10 cellular contexts compared by ENCODE assay signal in the genomic region with DNA sequence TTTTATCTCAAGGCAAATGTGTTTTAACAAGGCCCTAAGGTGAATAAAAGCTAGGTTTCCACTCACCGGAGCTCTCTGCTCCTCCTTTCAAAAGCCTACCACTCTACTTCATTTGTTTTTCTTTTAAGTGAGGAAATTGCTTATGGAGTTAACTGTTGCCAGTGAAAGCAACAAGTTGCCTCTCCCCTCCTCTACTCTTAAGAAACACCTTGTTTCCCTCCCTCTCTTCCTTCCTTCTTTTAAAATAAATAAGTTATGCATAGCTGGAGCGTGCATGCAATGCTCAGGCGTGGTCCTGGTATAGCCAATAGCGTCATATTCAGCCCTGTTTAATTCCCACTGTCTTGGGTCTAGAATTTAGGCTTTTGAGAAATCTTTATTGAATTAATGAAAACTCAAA.
DNase-seq lines count a peak whose midpoint lies in the region; ATAC-seq and TF ChIP-seq lines count a peak whose summit lies in the region.
"Had no signal": no experiment of that assay in that cellular context is flagged by ENCODE, and none has a peak within 500 bp of the region (broad histone marks: within the 10 kb centered on the region; RNA-seq: fewer than 3 reads in every experiment).

No MANE protein-coding gene starts in this region.

- peaks cover 0 to 3% (median 0%) of the 10 kb centered on the region in 9 donors for H3K9me3 Mint-ChIP-seq in naive thymus-derived CD8-positive, alpha-beta T cell
- no peaks in the 10 kb centered on the region for H3K9me3 Mint-ChIP-seq in Calu3 (ENCODE audit: low read depth, unreplicated experiment)

- no peak for TF ChIP-seq CTCF in dorsolateral prefrontal cortex (IDR thresholded peaks at IDR 0.05 in 54 of 56, conservative IDR thresholded peaks at IDR 0.05 in 2 of 56; ENCODE audit: low read depth in 1 of 56, partially characterized antibody in 56 of 56)
- TF ChIP-seq CTCF in Calu3 (IDR thresholded peaks at IDR 0.05; ENCODE audit: unreplicated experiment), result no peak

- H3K79me2 ChIP-seq in ACC112 (ENCODE audit: control insufficient read depth, insufficient read depth, low read length, unreplicated experiment), result no peaks in the 10 kb centered on the region

- peaks cover 23 to 50% (median 40%) of the 10 kb centered on the region in 5 donors for H3K27me3 Mint-ChIP-seq in naive thymus-derived CD8-positive, alpha-beta T cell
- peaks cover 77% of the 10 kb centered on the region for H3K27me3 Mint-ChIP-seq in Calu3 (ENCODE audit: unreplicated experiment)

- H2AFZ ChIP-seq in ACC112 (ENCODE audit: low read length, unreplicated experiment), result no peak overlapping the region

- BruUV-seq in Calu3 (replicated peaks; lab: Mats Ljungman, UMichigan), result no TSS peak

- H3K27ac Mint-ChIP-seq in naive thymus-derived CD8-positive, alpha-beta T cell, result no peak overlapping the region
- no peak overlapping the region for H3K27ac Mint-ChIP-seq in Calu3 (ENCODE audit: unreplicated experiment)
- H3K27ac Mint-ChIP-seq: CD8-positive, alpha-beta memory T cell had no signal

- H3K27ac ChIP-seq in ACC112 (ENCODE audit: low read depth, low read length) (no peak overlapping the region), dorsolateral prefrontal cortex (peak overlapping the region in 4 of 59 donors; percentile 31 to 91 (median 72))

- intact Hi-C loops in dorsolateral prefrontal cortex (cut with DNase I), result no loop called here
- intact Hi-C loops in Calu3 (cut with micrococcal nuclease; ENCODE audit: unreplicated experiment), result no loop called here

- peaks cover 3% of the 10 kb centered on the region for H3K4me1 ChIP-seq in ACC112 (ENCODE audit: control insufficient read depth, insufficient read depth, low read length, unreplicated experiment)

- H3K36me3 Mint-ChIP-seq in naive thymus-derived CD8-positive, alpha-beta T cell, result peaks cover 0 to 3% (median 0%) of the 10 kb centered on the region in 3 donors
- H3K36me3 Mint-ChIP-seq in Calu3 (ENCODE audit: insufficient read depth, unreplicated experiment), result peaks cover 13% of the 10 kb centered on the region

- H3K27me3 ChIP-seq in ACC112 (ENCODE audit: insufficient read depth, low read length) (peaks cover 26% of the 10 kb centered on the region), H7 (ENCODE audit: control insufficient read depth, insufficient read depth, low read length) (no peaks in the 10 kb centered on the region; the same call in none of the 2 replicates), dorsolateral prefrontal cortex (no peaks in the 10 kb centered on the region)

- no peak for ATAC-seq in naive thymus-derived CD8-positive, alpha-beta T cell
- ATAC-seq in HG03432 (IDR thresholded peaks at IDR 0.05; ENCODE audit: unreplicated experiment), result no peak

- DNase-seq in H7 (no peak), dorsolateral prefrontal cortex (no peak), NCI-H146 treated with DMSO at 0.1 percent for 48 hours (lab: John Stamatoyannopoulos, UW; ENCODE audit: unreplicated experiment) (no peak), DMS 273 (lab: John Stamatoyannopoulos, UW; ENCODE audit: unreplicated experiment) (no peak), Calu3 (no peak)
- no peak for DNase-seq in naive thymus-derived CD8-positive, alpha-beta T cell
- DNase-seq: CD8-positive, alpha-beta memory T cell; NCI-H1694 treated with DMSO at 0.1 percent for 48 hours had no signal

- H3K4me1 Mint-ChIP-seq in naive thymus-derived CD8-positive, alpha-beta T cell, result peaks cover 10 to 25% (median 17%) of the 10 kb centered on the region in 4 donors
- H3K4me1 Mint-ChIP-seq in Calu3 (ENCODE audit: low read depth, unreplicated experiment), result no peaks in the 10 kb centered on the region

- peak overlapping the region in 9 of 10 donors; percentile 80 to 95 (median 91) for H3K4me3 Mint-ChIP-seq in naive thymus-derived CD8-positive, alpha-beta T cell
- no peak overlapping the region for H3K4me3 Mint-ChIP-seq in Calu3 (ENCODE audit: low read depth, unreplicated experiment)

- peak overlapping the region; percentile 77 for H3K4me3 ChIP-seq in ACC112 (ENCODE audit: low read depth, low read length)
- peak overlapping the region; percentile 61 for H3K4me3 ChIP-seq in H7 (ENCODE audit: insufficient read depth, low read depth, low read length)
- peak overlapping the region in 52 of 59 donors; percentile 50 to 94 (median 72) for H3K4me3 ChIP-seq in dorsolateral prefrontal cortex

- H3K36me3 ChIP-seq in ACC112 (ENCODE audit: insufficient read depth, low read length) (no peaks in the 10 kb centered on the region), H7 (replicated peaks; ENCODE audit: control insufficient read depth, insufficient read depth, low read length) (no peaks in the 10 kb centered on the region)

- CTCF ChIA-PET in Calu3 (lab: Charles Lee), result interaction anchor here (1.2 kb wide), 1 partner anchor 304 kb away, joined by 3 read pairs; no protein-coding TSS in a partner anchor

- POLR2A ChIA-PET in naive thymus-derived CD8-positive, alpha-beta T cell (lab: Charles Lee), result no interaction called here
